ENCODE assay signal across 8 cellular contexts in genomic region chr13:20773194-20774080, GRCh38. TPM values are rescaled to one million over a fixed set of nuclear protein-coding genes. Genes with fewer than 3 reads are reported as not detected.
DNase-seq lines count a peak whose midpoint lies in the region; ATAC-seq, FAIRE-seq and TF ChIP-seq lines count a peak whose summit lies in the region.

Gene EEF1AKMT1 (minus strand): TSS chr13:20773961. CDS start chr13:20757598, 16,363 bp downstream.

- peaks cover 0 to 4% of the 10 kb centered on the region in 2 donors for H3K36me3 ChIP-seq in adrenal gland (replicated peaks in 1 of 2)
- H3K36me3 ChIP-seq in heart left ventricle: peaks cover 0 to 19% (median 10%) of the 10 kb centered on the region in 9 donors

- H3K27ac ChIP-seq in adrenal gland: peak within 1 kb of the TSS; percentile 31 to 95 (median 91)
- H3K27ac ChIP-seq in heart left ventricle: peak within 1 kb of the TSS; percentile 85 to 97 (median 92)

- ATAC-seq in HG02798 (IDR thresholded peaks at IDR 0.05; ENCODE audit: poor library complexity, unreplicated experiment): peak; percentile 92
- ATAC-seq in heart left ventricle: peak; percentile 97 to 99 (median 98)

- DNase-seq in GM12891 (ENCODE audit: insufficient read length, low spot score) (peak; percentile 69), NCI-H1436 (lab: John Stamatoyannopoulos, UW) (peak; percentile 57), SW480 (ENCODE audit: low spot score) (peak; percentile 87), adrenal gland (peak; percentile 93 to 96 (median 95)), heart left ventricle (peak; percentile 94 to 98 (median 95)), pons (ENCODE audit: low spot score) (peak; percentile 85), type B pancreatic cell (ENCODE audit: extremely low spot score, unreplicated experiment) (peak; percentile 96)

- peaks cover 14% of the 10 kb centered on the region for H3K4me1 Mint-ChIP-seq in type B pancreatic cell (ENCODE audit: unreplicated experiment)

- no peaks in the 10 kb centered on the region for H3K27me3 Mint-ChIP-seq in type B pancreatic cell

- WGBS in adrenal gland, 4 donors: 1 to 6% (median 1%) methylated on average over 17 to 72 of the region's 72 CpGs
- WGBS in heart left ventricle, 4 donors: 0% methylated on average over 61 to 72 of the region's 72 CpGs

- intact Hi-C loops in adrenal gland (cut with DNase I): no loop called here
- intact Hi-C loops in heart left ventricle (cut with DNase I): loop anchor here in 5 of 10 donors (2.0 to 10.0 kb wide), 8 partner anchors 39 to 129 kb away; partner anchors contain the start of gene XPO4 (in 1 of the 5)

- H3K9me3 ChIP-seq in adrenal gland (replicated peaks in 1 of 3) (peaks cover 0 to 3% (median 0%) of the 10 kb centered on the region in 3 donors), heart left ventricle (peaks cover 0 to 16% (median 0%) of the 10 kb centered on the region in 12 donors)

- peak within 1 kb of the TSS; percentile 95 for H3K4me3 Mint-ChIP-seq in type B pancreatic cell

- TF ChIP-seq CTCF in adrenal gland (IDR thresholded peaks at IDR 0.05) (no peak), heart left ventricle (IDR thresholded peaks at IDR 0.05) (no peak), type B pancreatic cell (conservative IDR thresholded peaks at IDR 0.05) (no peak)

- peaks cover 27% of the 10 kb centered on the region for H3K36me3 Mint-ChIP-seq in type B pancreatic cell

- FAIRE-seq in GM12891 (lab: Jason Lieb, UNC): peak; percentile 99

- TF ChIP-seq POLR2A in GM12891 (IDR thresholded peaks at IDR 0.05; ENCODE audit: low read depth, low read length) (peak; percentile 82), adrenal gland (IDR thresholded peaks at IDR 0.05) (peak; percentile 77 to 78), heart left ventricle (IDR thresholded peaks at IDR 0.05) (peak in 1 of 2 donors; percentile 84)

- H3K27me3 ChIP-seq in adrenal gland (no peaks in the 10 kb centered on the region), heart left ventricle (no peaks in the 10 kb centered on the region)

- peaks cover 9% of the 10 kb centered on the region for H3K9me3 Mint-ChIP-seq in type B pancreatic cell

- H3K4me3 ChIP-seq in adrenal gland (peak within 1 kb of the TSS; percentile 65 to 89 (median 73)), heart left ventricle (peak within 1 kb of the TSS; percentile 34 to 80 (median 70))

- peaks cover 4 to 6% of the 10 kb centered on the region in 2 donors for H3K4me1 ChIP-seq in adrenal gland (replicated peaks in 1 of 2)
- H3K4me1 ChIP-seq in heart left ventricle: peaks cover 0 to 14% (median 8%) of the 10 kb centered on the region in 12 donors

- peak within 1 kb of the TSS; percentile 96 for H3K27ac Mint-ChIP-seq in type B pancreatic cell

TF ChIP-seq in GM12891, 5 proteins besides CTCF, POLR2A, EP300 and RAD21:
- TF ChIP-seq TAF1 (IDR thresholded peaks at IDR 0.05; ENCODE audit: low read depth, low read length) (peak; percentile 47; the same call in 1 of the 2 replicates), POU2F2 (IDR thresholded peaks at IDR 0.05; ENCODE audit: low read depth, low read length) (peak; percentile 56; the same call in 1 of the 2 replicates), POLR2AphosphoS5 (IDR thresholded peaks at IDR 0.05; ENCODE audit: low read depth, low read length) (peak; percentile 89), PAX5 (IDR thresholded peaks at IDR 0.05; ENCODE audit: insufficient read depth, low read length, severe bottlenecking) (no peak), SPI1 (IDR thresholded peaks at IDR 0.05; ENCODE audit: low read depth, low read length) (peak; percentile 10; the same call in 1 of the 2 replicates)

RNA-seq across cellular contexts. Expression of gene EEF1AKMT1, which starts in this region (rescaled TPM):
- 11.8 TPM for polyA plus RNA-seq in GM12891 (2012; ENCODE audit: low read depth, missing spikeins)
- total RNA-seq in adrenal gland: 10 to 100 TPM in 7 of 8 donors, 1 to 10 TPM in 1; 6.8 to 16.2 (median 13.1) TPM
- polyA plus RNA-seq in adrenal gland: 10 to 100 TPM; 11.4 to 20.0 (median 15.5) TPM
- total RNA-seq in heart left ventricle: 10 to 100 TPM in 2 of 9 donors, 1 to 10 TPM in 7; 4.5 to 10.2 (median 8.3) TPM
- polyA plus RNA-seq in heart left ventricle: 1 to 10 TPM; 8.8 to 8.9 TPM
- total RNA-seq in type B pancreatic cell (ENCODE audit: low replicate concordance): 6.9 and 11.3 TPM in 2 replicates

Comparison
In these comparisons a context has a peak if more than half of its experiments do, and no peak if none do; other contexts are left out.
1. Peak in every context shown above with its lines: DNase-seq, ATAC-seq, H3K4me3 ChIP-seq and H3K27ac ChIP-seq.